8 cellular contexts compared by ENCODE assay signal in the genomic region with DNA sequence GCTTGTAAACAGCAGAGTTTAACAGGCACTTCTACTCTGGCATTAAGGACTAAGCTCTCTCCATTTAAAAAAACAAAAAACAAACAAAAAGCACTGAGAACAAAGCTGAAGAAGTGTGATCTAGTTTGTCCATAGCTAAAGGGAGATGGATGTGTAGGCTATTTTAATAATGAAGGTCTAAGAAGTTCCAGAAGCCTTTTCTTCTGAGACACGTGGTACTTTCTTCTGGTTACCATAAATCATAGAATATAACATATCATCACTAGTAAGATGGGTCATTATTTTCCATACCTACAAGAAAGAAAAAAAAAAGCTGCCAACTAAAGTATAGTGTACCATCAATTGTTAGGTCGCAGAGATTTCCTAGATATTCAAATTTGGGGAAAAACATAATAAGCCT. TPM values are rescaled to one million over a fixed set of nuclear protein-coding genes. Genes with fewer than 3 reads are reported as not detected.
DNase-seq lines count a peak whose midpoint lies in the region; ATAC-seq and TF ChIP-seq lines count a peak whose summit lies in the region.

No MANE protein-coding gene starts in this region.

- peaks cover 0 to 2% of the 10 kb centered on the region in 2 donors for H3K36me3 Mint-ChIP-seq in activated T-cell treated with anti-CD3 and anti-CD28 coated beads, Interleukin-2, amount 50 U/mL, for 72 hours (ENCODE audit: insufficient read depth in 2 of 2)

- H3K36me3 ChIP-seq in stomach, result no peaks in the 10 kb centered on the region
- no peaks in the 10 kb centered on the region for H3K36me3 ChIP-seq in thyroid gland

- ATAC-seq in activated T-cell treated with anti-CD3 and anti-CD28 coated beads, Interleukin-2, amount 50 U/mL, for 72 hours (replicated peaks in 1 of 2), result no peak
- ATAC-seq in HG02938 (IDR thresholded peaks at IDR 0.05; ENCODE audit: unreplicated experiment) (no peak), HG03280 (IDR thresholded peaks at IDR 0.05; ENCODE audit: unreplicated experiment) (no peak)

- peaks cover 13% of the 10 kb centered on the region for H3K27me3 Mint-ChIP-seq in activated T-cell treated with anti-CD3 and anti-CD28 coated beads, Interleukin-2, amount 50 U/mL, for 72 hours (ENCODE audit: low read depth)

- H3K27me3 ChIP-seq in stomach (no peaks in the 10 kb centered on the region), thyroid gland (no peaks in the 10 kb centered on the region)

- TF ChIP-seq POLR2A in stomach (IDR thresholded peaks at IDR 0.05) (no peak), thyroid gland (IDR thresholded peaks at IDR 0.05) (no peak)

- H3K4me3 ChIP-seq in epithelial cell of esophagus (ENCODE audit: low read length), result peak overlapping the region; percentile 55
- peak overlapping the region; percentile 46 to 57 (median 55) for H3K4me3 ChIP-seq in stomach
- H3K4me3 ChIP-seq in thyroid gland (replicated peaks in 1 of 3), result no peak overlapping the region

- TF ChIP-seq EP300 in stomach (IDR thresholded peaks at IDR 0.05), result no peak

- H3K9me3 ChIP-seq in stomach (no peaks in the 10 kb centered on the region), thyroid gland (no peaks in the 10 kb centered on the region)

- H3K9me3 Mint-ChIP-seq in activated T-cell treated with anti-CD3 and anti-CD28 coated beads, Interleukin-2, amount 50 U/mL, for 72 hours, result no peaks in the 10 kb centered on the region

- H3K27ac ChIP-seq in stomach (no peak overlapping the region), thyroid gland (no peak overlapping the region)

- intact Hi-C loops in stomach (cut with DNase I; ENCODE audit: low total_unique reads) (no loop called here), thyroid gland (cut with DNase I) (no loop called here)

- peaks cover 19% of the 10 kb centered on the region for H3K4me1 Mint-ChIP-seq in activated T-cell treated with anti-CD3 and anti-CD28 coated beads, Interleukin-2, amount 50 U/mL, for 72 hours (ENCODE audit: low read depth)

- WGBS in stomach, 5 donors, result 21 to 36% (median 24%) methylated on average over 2 of the region's 2 CpGs
- 25 to 29% methylated on average over 2 of the region's 2 CpGs for WGBS in thyroid gland, 2 donors

- DNase-seq in activated T-cell treated with anti-CD3 and anti-CD28 coated beads, Interleukin-2, amount 50 U/mL, for 72 hours, result no peak
- no peak for DNase-seq in activated T-cell treated with anti-CD3 and anti-CD28 coated beads for 4 hours
- peak; percentile 55 for DNase-seq in OCI-M1 (lab: John Stamatoyannopoulos, UW)
- DNase-seq in epithelial cell of esophagus (ENCODE audit: low read depth), result peak; percentile 10
- no peak for DNase-seq in stomach
- DNase-seq in thyroid gland, result no peak

- peak overlapping the region; percentile 22 to 71 for H3K4me3 Mint-ChIP-seq in activated T-cell treated with anti-CD3 and anti-CD28 coated beads, Interleukin-2, amount 50 U/mL, for 72 hours

- peak overlapping the region; percentile 86 for H3K27ac Mint-ChIP-seq in activated T-cell treated with anti-CD3 and anti-CD28 coated beads, Interleukin-2, amount 50 U/mL, for 72 hours

- H3K4me1 ChIP-seq in stomach (peaks cover 0 to 26% (median 8%) of the 10 kb centered on the region in 4 donors), thyroid gland (no peaks in the 10 kb centered on the region)

- no peak for TF ChIP-seq CTCF in epithelial cell of esophagus (IDR thresholded peaks at IDR 0.05; ENCODE audit: insufficient read depth, low read depth, low read length, missing control alignments)
- no peak for TF ChIP-seq CTCF in stomach (IDR thresholded peaks at IDR 0.05)
- TF ChIP-seq CTCF in thyroid gland (IDR thresholded peaks at IDR 0.05), result no peak

RNA-seq across cellular contexts. Expression of gene NBDY, which starts 0.7 kb away (rescaled TPM):
- 10 to 100 TPM; 57.7 to 66.5 TPM for total RNA-seq in activated T-cell treated with anti-CD3 and anti-CD28 coated beads, Interleukin-2, amount 50 U/mL, for 72 hours
- total RNA-seq in stomach (10 to 100 TPM in 2 of 5 donors, 1 to 10 TPM in 2, not detected in 1; 5.7 to 46.6 (median 13.2) TPM), thyroid gland (10 to 100 TPM; 14.7 to 35.7 (median 17.2) TPM)
- polyA plus RNA-seq in stomach, result 10 to 100 TPM; 16.5 to 33.3 (median 30.8) TPM

Comparison
In these comparisons a context has a peak if more than half of its experiments do, and no peak if none do; other contexts are left out.
1. DNase-seq: peak in OCI-M1 (single experiment) and epithelial cell of esophagus (single experiment); none in activated T-cell treated with anti-CD3 and anti-CD28 coated beads, Interleukin-2, amount 50 U/mL, for 72 hours (0 of 2), activated T-cell treated with anti-CD3 and anti-CD28 coated beads for 4 hours (single experiment), stomach (single experiment) and thyroid gland (0 of 2).
2. H3K4me3 ChIP-seq: peak in epithelial cell of esophagus (single experiment) and stomach (4 of 4); none in thyroid gland (0 of 3).